12 cellular contexts compared by ENCODE assay signal in the genomic region with DNA sequence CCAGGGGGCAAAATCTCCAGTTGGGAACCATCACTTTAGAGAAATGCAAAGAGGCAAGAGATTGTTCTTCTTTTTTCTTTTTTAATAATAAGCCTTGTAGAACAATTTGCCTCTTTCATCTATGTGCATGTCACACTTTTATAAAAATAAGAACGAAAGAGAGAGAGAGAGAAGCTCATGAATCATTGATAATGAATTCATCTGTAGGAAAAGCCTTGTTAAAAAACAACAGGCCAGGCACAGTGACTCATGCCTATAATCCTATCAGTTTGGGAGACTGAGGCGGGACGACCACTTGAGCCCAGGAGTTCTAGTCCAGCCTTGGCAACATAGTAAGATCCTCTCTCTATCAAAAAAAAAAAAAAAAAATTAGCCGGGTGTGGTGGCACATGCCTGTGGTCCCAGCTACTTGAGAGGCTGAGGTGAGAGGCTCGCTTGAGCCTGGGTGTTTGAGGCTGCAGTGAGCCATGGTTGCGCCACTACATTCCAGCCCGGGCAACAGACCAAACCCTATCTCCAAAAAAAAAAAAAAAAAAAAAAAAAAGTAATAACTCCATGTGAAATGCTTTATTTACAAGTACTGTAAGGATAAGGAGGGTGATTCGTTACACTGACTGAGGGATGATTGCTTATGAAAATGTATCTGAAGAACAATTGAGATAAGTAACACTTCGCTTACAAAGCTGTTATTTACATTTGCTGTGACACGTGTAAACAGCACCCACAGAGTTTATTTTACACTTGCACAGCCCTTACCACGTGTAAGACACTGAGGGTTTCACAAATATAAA. TPM values are rescaled to one million over a fixed set of nuclear protein-coding genes. Genes with fewer than 3 reads are reported as not detected.
A peak's percentile ranks its signal among the peaks of the same experiment; 100 is the strongest.
DNase-seq lines count a peak whose midpoint lies in the region; ATAC-seq and TF ChIP-seq lines count a peak whose summit lies in the region.
"Had no signal": no experiment of that assay in that cellular context is flagged by ENCODE, and none has a peak within 500 bp of the region (broad histone marks: within the 10 kb centered on the region; RNA-seq: fewer than 3 reads in every experiment).

No MANE protein-coding gene starts in this region.

- DNase-seq in AG08395 (ENCODE audit: low spot score) (peak; percentile 51), NCI-H460 (ENCODE audit: extremely low read depth, low read depth) (peak; percentile 91), epithelial cell of esophagus (ENCODE audit: low read depth) (peak; percentile 79), mucosa of descending colon (no peak), DMS153 treated with DMSO at 0.1 percent for 48 hours (lab: John Stamatoyannopoulos, UW; ENCODE audit: unreplicated experiment) (no peak)
- no peak for DNase-seq in central memory CD4-positive, alpha-beta T cell
- DNase-seq: activated CD8-positive, alpha-beta memory T cell treated with anti-CD3 and anti-CD28 coated beads, Interleukin-2, amount 50 U/mL, for 48 hours; CD8-positive, alpha-beta T cell had no signal

- H3K4me1 ChIP-seq in mucosa of descending colon (ENCODE audit: low read depth): no peaks in the 10 kb centered on the region

- intact Hi-C loops in mucosa of descending colon (cut with DNase I, micrococcal nuclease): no loop called here

- ATAC-seq in mucosa of descending colon: peak; percentile 30
- ATAC-seq in HG02642 (IDR thresholded peaks at IDR 0.05; ENCODE audit: poor library complexity, unreplicated experiment): no peak
- ATAC-seq in GM18502 (IDR thresholded peaks at IDR 0.05; ENCODE audit: poor library complexity, unreplicated experiment): no peak
- ATAC-seq: CD8-positive, alpha-beta T cell had no signal

- TF ChIP-seq CTCF in epithelial cell of esophagus (IDR thresholded peaks at IDR 0.05; ENCODE audit: insufficient read depth, low read depth, low read length, missing control alignments) (no peak), mucosa of descending colon (IDR thresholded peaks at IDR 0.05) (no peak)

- H3K36me3 ChIP-seq in mucosa of descending colon (ENCODE audit: low read depth): no peaks in the 10 kb centered on the region
- H3K36me3 ChIP-seq: neutrophil had no signal

- H3K4me3 ChIP-seq in epithelial cell of esophagus (ENCODE audit: low read length) (no peak overlapping the region), mucosa of descending colon (no peak overlapping the region)

- H3K9me3 ChIP-seq in mucosa of descending colon: no peaks in the 10 kb centered on the region
- H3K9me3 ChIP-seq: neutrophil had no signal

RNA-seq across cellular contexts. Expression of a gene that starts 6.0 kb away (rescaled TPM):
- total RNA-seq in NCI-H460 (2014; rRNA removed; shearing (Covaris generic)): 5.3 and 8.1 TPM in 2 replicates
- polyA plus RNA-seq in NCI-H460 (2014; cell fraction: nucleus; rRNA removed): 28.6 and 38.0 TPM in 2 replicates
- 1 to 10 TPM; 1.7 to 6.3 (median 4.2) TPM for total RNA-seq in mucosa of descending colon
- total RNA-seq: CD8-positive, alpha-beta T cell; epithelial cell of proximal tubule had no signal

RNA-seq across cellular contexts. Expression of a gene that starts 24.5 kb away (rescaled TPM):
- total RNA-seq in NCI-H460 (2014; rRNA removed; shearing (Covaris generic)): 1.0 and 1.2 TPM in 2 replicates
- 0.68 TPM in 2 replicates for polyA plus RNA-seq in NCI-H460 (2014; cell fraction: nucleus; rRNA removed)
- under 1 TPM; 0.17 to 0.44 (median 0.43) TPM for total RNA-seq in mucosa of descending colon
- total RNA-seq: CD8-positive, alpha-beta T cell; epithelial cell of proximal tubule had no signal

Comparison
In these comparisons a context has a peak if more than half of its experiments do, and no peak if none do; other contexts are left out.
1. DNase-seq: peak in AG08395 (single experiment), NCI-H460 (single experiment) and epithelial cell of esophagus (single experiment); none in mucosa of descending colon (0 of 3), central memory CD4-positive, alpha-beta T cell (single experiment) and DMS153 treated with DMSO at 0.1 percent for 48 hours (single experiment).